9 cellular contexts compared by ENCODE assay signal in the genomic region with DNA sequence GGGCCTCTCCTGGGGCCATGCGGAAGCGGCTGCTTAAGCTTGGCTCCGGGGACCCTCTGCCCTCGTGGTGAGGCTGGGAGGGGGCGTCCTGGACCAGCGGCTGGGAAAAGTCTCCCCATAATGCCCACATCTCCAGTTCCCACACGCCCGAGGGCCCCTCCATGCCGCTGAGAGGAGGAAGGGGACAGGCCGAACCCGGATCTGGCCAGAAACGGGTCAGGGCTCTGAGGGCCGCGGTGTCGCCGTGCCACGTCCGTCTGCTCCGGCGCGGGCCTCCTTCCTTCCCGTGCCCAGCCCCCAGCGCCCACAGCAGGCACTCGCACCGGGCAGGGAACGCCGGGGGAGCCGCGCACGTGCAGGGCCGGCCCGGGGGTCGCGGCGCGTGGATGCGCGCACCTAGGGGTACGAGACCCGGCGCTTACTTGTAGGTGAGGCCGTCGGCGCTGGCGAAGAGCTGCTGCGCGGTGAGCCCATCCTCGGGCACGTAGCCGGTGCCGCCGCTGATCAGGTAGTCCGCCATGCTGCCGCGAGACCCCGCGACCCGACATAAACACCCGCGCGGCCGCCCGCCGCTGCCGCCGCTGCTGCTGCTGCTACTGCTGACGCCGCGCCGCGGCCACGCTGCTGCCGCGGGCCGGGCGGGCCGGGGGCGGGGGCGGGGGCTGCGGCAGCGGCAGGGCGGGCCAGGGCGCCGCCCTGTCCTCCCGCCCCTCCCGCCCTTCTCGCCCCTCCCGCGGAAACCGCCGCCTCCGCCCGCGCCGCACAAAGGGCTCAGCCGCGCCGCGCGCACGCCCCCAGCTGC. TPM values are rescaled to one million over a fixed set of nuclear protein-coding genes. Genes with fewer than 3 reads are reported as not detected.
DNase-seq lines count a peak whose midpoint lies in the region; ATAC-seq, FAIRE-seq and TF ChIP-seq lines count a peak whose summit lies in the region.
"Had no signal": no experiment of that assay in that cellular context is flagged by ENCODE, and none has a peak within 500 bp of the region (broad histone marks: within the 10 kb centered on the region; RNA-seq: fewer than 3 reads in every experiment).

No MANE protein-coding gene starts in this region.

- RAD21 ChIA-PET in GM12878 (lab: Charles Lee; ENCODE audit: unreplicated experiment), result interaction anchor here (1.0 to 2.2 kb wide), 3 partner anchors 19 to 22 kb away, joined by 3 to 9 read pairs (median 7); no protein-coding TSS in a partner anchor

- peak; percentile 65 for TF ChIP-seq POLR2A in GM12878 (IDR thresholded peaks at IDR 0.05; ENCODE audit: low read depth, low read length)

- peaks cover 14% of the 10 kb centered on the region for H3K4me1 ChIP-seq in GM12878 (ENCODE audit: control insufficient read depth, insufficient read depth, low read length)

- no peak overlapping the region for H3K27ac Mint-ChIP-seq in immature natural killer cell

- peaks cover 0 to 5% of the 10 kb centered on the region in 2 experiments; a peak in 3 of 4 replicates for H3K36me3 ChIP-seq in GM12878 (ENCODE audit: control insufficient read depth in 2 of 2, insufficient read depth in 2 of 2, low read length in 1 of 2)

- no peaks in the 10 kb centered on the region for H4K20me1 ChIP-seq in GM12878 (ENCODE audit: control insufficient read depth, insufficient read depth)

- WGBS in GM12878 (ENCODE audit: insufficient coverage, insufficient replicate concordance, low lambda C conversion rate, missing lambda C conversion rate), result under 1% methylated on average over 48 of the region's 101 CpGs

- CTCF ChIA-PET in GM12878 (lab: Yijun Ruan, JAX), result interaction anchor here (0.7 to 23.9 kb wide), 8 partner anchors 10 to 61 kb away, joined by 3 to 458 read pairs (median 8); no protein-coding TSS in a partner anchor

- peak overlapping the region; percentile 90 for H3K9ac ChIP-seq in GM12878 (ENCODE audit: control insufficient read depth, insufficient read depth, low read length)

- H3K27me3 Mint-ChIP-seq in immature natural killer cell (ENCODE audit: low read depth in 3 of 3), result peaks cover 2 to 12% (median 3%) of the 10 kb centered on the region in 3 donors

- intact Hi-C loops in GM12878 (cut with micrococcal nuclease; ENCODE audit: unreplicated experiment), result no loop called here

- H3K36me3 Mint-ChIP-seq in immature natural killer cell, result peaks cover 10 to 18% (median 11%) of the 10 kb centered on the region in 3 donors

- no peak for FAIRE-seq in GM12878 (lab: Jason Lieb, UNC)
- FAIRE-seq in RCC 7860 (lab: Jason Lieb, UNC), result no peak

- H3K27ac ChIP-seq in GM12878 (ENCODE audit: control insufficient read depth, insufficient read depth), result peak overlapping the region; percentile 61

- POLR2A ChIA-PET in GM12878 (lab: Charles Lee), result no interaction called here

- H3K4me2 ChIP-seq in GM12878 (ENCODE audit: control insufficient read depth, insufficient read depth), result peak overlapping the region; percentile 71

- peak overlapping the region; percentile 79 to 87 (median 83) for H3K4me3 Mint-ChIP-seq in immature natural killer cell

- in situ Hi-C loops in GM12878 (cut with MboI), result no loop called here

- H3K4me1 Mint-ChIP-seq in immature natural killer cell, result peaks cover 48 to 58% of the 10 kb centered on the region in 2 donors

- no peaks in the 10 kb centered on the region for H3K9me3 Mint-ChIP-seq in immature natural killer cell

- peaks cover 12% of the 10 kb centered on the region for H3K79me2 ChIP-seq in GM12878 (ENCODE audit: control insufficient read depth, insufficient read depth, low read length)

- no TSS peak for BruUV-seq in GM12878 (replicated peaks; lab: Mats Ljungman, UMichigan)

- TF ChIP-seq EP300 in GM12878 (IDR thresholded peaks at IDR 0.05; ENCODE audit: borderline replicate concordance in 1 of 2, control insufficient read depth in 1 of 2, low read depth in 2 of 2, low read length in 2 of 2), result no peak

- H3K9me3 ChIP-seq in GM12878 (replicated peaks; ENCODE audit: control insufficient read depth, insufficient read depth, low read length), result no peaks in the 10 kb centered on the region

- ATAC-seq in HG02798 (IDR thresholded peaks at IDR 0.05; ENCODE audit: poor library complexity, unreplicated experiment) (peak; percentile 23), GM12878 (peak; percentile 20), GM18907 (IDR thresholded peaks at IDR 0.05; ENCODE audit: unreplicated experiment) (no peak)

- H3K27me3 ChIP-seq in GM12878 (replicated peaks in 1 of 2; ENCODE audit: control insufficient read depth in 2 of 2, insufficient read depth in 2 of 2, low read length in 1 of 2), result no peaks in the 10 kb centered on the region; a peak in 1 of 4 replicates

- H3K4me3 ChIP-seq in GM12878, result peak overlapping the region; percentile 74

- peak overlapping the region; percentile 87 for H2AFZ ChIP-seq in GM12878 (ENCODE audit: control insufficient read depth, low read depth, low read length)

- DNase-seq in CD1c-positive myeloid dendritic cell (ENCODE audit: extremely low spot score), result peak; percentile 60
- peak; percentile 47 to 68 (median 53) for DNase-seq in T-helper 1 cell
- no peak for DNase-seq in GM12878 (ENCODE audit: low read depth, low spot score)
- DNase-seq in immature natural killer cell, result peak; percentile 59 to 65 (median 62)
- peak; percentile 66 for DNase-seq in stimulated activated CD4-positive, alpha-beta T cell treated with anti-CD3 and anti-CD28 coated beads, Interleukin-4, amount 100 ng/mL, for 1 hour
- no peak for DNase-seq in RCC 7860 (ENCODE audit: low spot score)

- SMC1A ChIA-PET in GM12878 (lab: Charles Lee; ENCODE audit: uncharacterized antibody, unreplicated experiment), result interaction anchor here (1.1 to 5.8 kb wide), 3 partner anchors 10 to 54 kb away, joined by 3 to 43 read pairs (median 5); no protein-coding TSS in a partner anchor

- no peak for TF ChIP-seq RAD21 in GM12878 (IDR thresholded peaks at IDR 0.05; ENCODE audit: insufficient read depth, low read depth, low read length)

- peak in 1 of 3 experiments; percentile 18; a peak in 1 of 6 replicates for TF ChIP-seq CTCF in GM12878 (IDR thresholded peaks at IDR 0.05 in 2 of 3, conservative IDR thresholded peaks at IDR 0.05 in 1 of 3; ENCODE audit: control insufficient read depth in 2 of 3, extremely low read depth in 1 of 3, insufficient read depth in 1 of 3, low read depth in 3 of 3, low read length in 3 of 3)

TF ChIP-seq in GM12878, 131 proteins besides CTCF, POLR2A, EP300 and RAD21 (continues in another document):
- peak; percentile 77; the same call in 1 of the 2 replicates for TF ChIP-seq DPF2 (IDR thresholded peaks at IDR 0.05)
- no peak for TF ChIP-seq ZNF622 (IDR thresholded peaks at IDR 0.05)

RNA-seq across cellular contexts. Expression of a gene that starts 4.2 kb away (rescaled TPM):
- 38.3 and 43.9 TPM in 2 replicates for total RNA-seq in GM12878 (2013; cell fraction: nucleolus; rRNA removed)
- total RNA-seq in GM12878 (2014; rRNA removed) (48.4 and 51.7 TPM in 2 replicates), GM12878 (2014; rRNA removed; fragmentation: Illumina TruSeq; extraction: Trizol) (27.7 and 31.4 TPM in 2 replicates), GM12878 (2021) (56.0 and 61.3 TPM in 2 replicates)
- polyA plus RNA-seq in GM12878 (2011; ENCODE audit: low read depth), result 8.8 TPM
- polyA plus RNA-seq in GM12878 (2011; rRNA removed) (18.5 and 34.8 TPM in 2 replicates), GM12878 (2014; fragmentation: Illumina TruSeq; extraction: Trizol) (10.5 and 24.0 TPM in 2 replicates), GM12878 (2014; fragmentation: Nextera tagmentation; extraction: Ambion mirVana) (1 to 10 TPM in 1 of 2 experiments, under 1 TPM in 1; 0.50 to 1.5 TPM), GM12878 (2014; rRNA removed) (50.8 and 55.9 TPM in 2 replicates), GM12878 (2016; fragmentation: Nextera tagmentation; extraction: Ambion mirVana) (10 to 100 TPM; 48.7 to 58.3 TPM), immature natural killer cell (10 to 100 TPM; 39.0 to 66.0 (median 53.3) TPM)
- polyA plus RNA-seq in GM12878 (2011; cell fraction: cytosol; rRNA removed), result 34.6 and 42.3 TPM in 2 replicates
- polyA plus RNA-seq in GM12878 (2011; cell fraction: nucleus; rRNA removed), result 84.6 and 84.9 TPM in 2 replicates
- 24.1 and 28.3 TPM in 2 replicates for polyA plus RNA-seq in GM12878 (2012)
- polyA minus RNA-seq in GM12878 (2011; rRNA and poly(A)+ RNA removed), result 28.6 and 35.3 TPM in 2 replicates
- polyA minus RNA-seq in GM12878 (2011; cell fraction: cytosol; rRNA and poly(A)+ RNA removed), result 19.9 and 22.7 TPM in 2 replicates
- polyA minus RNA-seq in GM12878 (2011; cell fraction: nucleus; rRNA and poly(A)+ RNA removed), result 20.3 and 40.6 TPM in 2 replicates

RNA-seq across cellular contexts. Expression of a gene that starts 44.1 kb away (rescaled TPM):
- total RNA-seq in GM12878 (2013; cell fraction: nucleolus; rRNA removed), result not detected in 2 replicates
- total RNA-seq in GM12878 (2014; rRNA removed) (not detected in 2 replicates), GM12878 (2014; rRNA removed; fragmentation: Illumina TruSeq; extraction: Trizol) (not detected in 2 replicates), GM12878 (2021) (not detected in 2 replicates)
- not detected for polyA plus RNA-seq in GM12878 (2011; ENCODE audit: low read depth)
- polyA plus RNA-seq in GM12878 (2011; rRNA removed) (not detected in 2 replicates), GM12878 (2014; fragmentation: Illumina TruSeq; extraction: Trizol) (not detected in 2 replicates), GM12878 (2014; fragmentation: Nextera tagmentation; extraction: Ambion mirVana) (not detected), GM12878 (2014; rRNA removed) (not detected in 2 replicates), GM12878 (2016; fragmentation: Nextera tagmentation; extraction: Ambion mirVana) (not detected), immature natural killer cell (under 1 TPM in 1 of 3 donors, not detected in 2; 0.08 TPM)
- not detected in 2 replicates for polyA plus RNA-seq in GM12878 (2011; cell fraction: cytosol; rRNA removed)
- not detected in 2 replicates for polyA plus RNA-seq in GM12878 (2011; cell fraction: nucleus; rRNA removed)
- not detected in 2 replicates for polyA plus RNA-seq in GM12878 (2012)
- polyA minus RNA-seq in GM12878 (2011; rRNA and poly(A)+ RNA removed), result not detected in 2 replicates
- polyA minus RNA-seq in GM12878 (2011; cell fraction: cytosol; rRNA and poly(A)+ RNA removed), result not detected in 2 replicates
- not detected in 2 replicates for polyA minus RNA-seq in GM12878 (2011; cell fraction: nucleus; rRNA and poly(A)+ RNA removed)
- total RNA-seq: HT1080 had no signal

RNA-seq across cellular contexts. Expression of a gene that starts 50.1 kb away (rescaled TPM):
- total RNA-seq in GM12878 (2013; cell fraction: nucleolus; rRNA removed), result 232 and 244 TPM in 2 replicates
- total RNA-seq in GM12878 (2014; rRNA removed), result 15.1 and 16.4 TPM in 2 replicates
- 19.6 and 21.2 TPM in 2 replicates for total RNA-seq in GM12878 (2014; rRNA removed; fragmentation: Illumina TruSeq; extraction: Trizol)
- total RNA-seq in GM12878 (2021), result 12.0 and 14.1 TPM in 2 replicates
- polyA plus RNA-seq in GM12878 (2011; ENCODE audit: low read depth), result 22.4 TPM
- polyA plus RNA-seq in GM12878 (2011; rRNA removed), result 198 and 232 TPM in 2 replicates
- polyA plus RNA-seq in GM12878 (2011; cell fraction: cytosol; rRNA removed), result 184 and 280 TPM in 2 replicates
- polyA plus RNA-seq in GM12878 (2011; cell fraction: nucleus; rRNA removed), result 85.4 and 130 TPM in 2 replicates
- polyA plus RNA-seq in GM12878 (2012), result 26.2 and 86.6 TPM in 2 replicates
- polyA plus RNA-seq in GM12878 (2014; fragmentation: Illumina TruSeq; extraction: Trizol), result 22.1 and 24.2 TPM in 2 replicates
- 10 to 100 TPM; 37.4 to 44.0 TPM for polyA plus RNA-seq in GM12878 (2014; fragmentation: Nextera tagmentation; extraction: Ambion mirVana)
- 26.1 and 29.6 TPM in 2 replicates for polyA plus RNA-seq in GM12878 (2014; rRNA removed)
- 10 to 100 TPM; 24.5 to 28.4 TPM for polyA plus RNA-seq in GM12878 (2016; fragmentation: Nextera tagmentation; extraction: Ambion mirVana)
- polyA minus RNA-seq in GM12878 (2011; rRNA and poly(A)+ RNA removed), result 141 and 166 TPM in 2 replicates
- polyA minus RNA-seq in GM12878 (2011; cell fraction: cytosol; rRNA and poly(A)+ RNA removed), result 42.1 and 54.1 TPM in 2 replicates
- polyA minus RNA-seq in GM12878 (2011; cell fraction: nucleus; rRNA and poly(A)+ RNA removed), result 97.8 and 100.0 TPM in 2 replicates
- polyA plus RNA-seq in immature natural killer cell, result 1 to 10 TPM; 5.7 to 6.5 (median 6.0) TPM

Comparison
In these comparisons a context has a peak if more than half of its experiments do, and no peak if none do; other contexts are left out.
1. DNase-seq: peak in CD1c-positive myeloid dendritic cell (single experiment), T-helper 1 cell (5 of 5), immature natural killer cell (3 of 3) and stimulated activated CD4-positive, alpha-beta T cell treated with anti-CD3 and anti-CD28 coated beads, Interleukin-4, amount 100 ng/mL, for 1 hour (single experiment); none in GM12878 (single experiment) and RCC 7860 (single experiment).